In the genomic region with DNA sequence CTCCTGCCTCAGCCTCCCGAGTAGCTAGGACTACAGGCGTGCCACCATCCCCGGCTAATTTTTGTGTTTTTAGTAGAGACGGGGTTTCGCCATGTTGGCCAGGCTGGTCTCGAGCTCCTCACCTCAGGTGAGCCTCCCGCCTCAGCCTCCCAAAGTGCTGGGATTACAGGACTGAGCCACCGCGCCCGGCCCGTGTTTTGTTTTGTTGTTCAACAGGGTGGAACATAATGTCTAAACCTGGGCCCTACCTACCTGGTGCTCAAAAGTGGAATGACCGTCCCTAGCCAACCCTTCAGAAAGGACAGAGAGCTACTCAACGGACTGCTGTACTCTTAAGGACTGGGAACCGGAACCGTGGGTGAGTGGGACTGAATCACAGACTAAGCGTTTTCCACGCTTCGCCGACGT, we compare ENCODE assay signal across 1 cellular context.
TF ChIP-seq lines count a peak whose summit lies in the region.

No MANE protein-coding gene starts in this region.

TF ChIP-seq in H1, 55 proteins besides CTCF, POLR2A, EP300 and RAD21:
- TF ChIP-seq CBX8 (IDR thresholded peaks at IDR 0.05; ENCODE audit: borderline replicate concordance, low read depth, low read length): no peak
- TF ChIP-seq TAF1 (IDR thresholded peaks at IDR 0.05; ENCODE audit: low read depth, low read length): no peak
- TF ChIP-seq KDM5A (IDR thresholded peaks at IDR 0.05; ENCODE audit: low read length): no peak
- no peak for TF ChIP-seq NRF1 (IDR thresholded peaks at IDR 0.05; ENCODE audit: low read depth, low read length)
- no peak for TF ChIP-seq CHD1 (IDR thresholded peaks at IDR 0.05; ENCODE audit: low read depth, low read length)
- no peak for TF ChIP-seq CREB1 (IDR thresholded peaks at IDR 0.05)
- TF ChIP-seq RNF2 (IDR thresholded peaks at IDR 0.05; ENCODE audit: borderline replicate concordance, low read depth, low read length, missing control alignments, poor library complexity, severe bottlenecking): no peak
- TF ChIP-seq EGR1 (IDR thresholded peaks at IDR 0.05; ENCODE audit: borderline replicate concordance, low read depth, low read length): no peak
- no peak for TF ChIP-seq SRF (IDR thresholded peaks at IDR 0.05; ENCODE audit: low read depth, low read length)
- TF ChIP-seq, protein P1, sequence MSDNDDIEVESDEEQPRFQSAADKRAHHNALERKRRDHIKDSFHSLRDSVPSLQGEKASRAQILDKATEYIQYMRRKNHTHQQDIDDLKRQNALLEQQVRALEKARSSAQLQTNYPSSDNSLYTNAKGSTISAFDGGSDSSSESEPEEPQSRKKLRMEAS (IDR thresholded peaks at IDR 0.05): no peak
